In the genomic region with DNA sequence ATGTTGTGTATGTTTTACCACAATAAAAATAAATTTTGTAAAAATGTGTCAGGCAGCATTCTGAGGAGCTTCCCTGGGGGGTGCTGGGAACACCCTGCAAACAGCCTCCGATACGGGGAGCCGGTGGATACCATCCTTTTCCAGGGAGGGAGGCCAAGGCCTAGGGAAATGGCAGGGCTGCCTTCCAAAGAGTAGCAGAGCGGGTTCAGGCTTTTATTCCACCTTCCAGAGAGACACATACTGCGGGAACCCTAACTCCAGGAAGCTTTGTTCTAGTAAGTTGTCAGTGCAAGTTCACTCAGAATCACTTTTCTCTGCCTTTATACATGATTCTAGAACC, we compare ENCODE assay signal across 8 cellular contexts. TPM values are rescaled to one million over a fixed set of nuclear protein-coding genes. Genes with fewer than 3 reads are reported as not detected.
A peak's percentile ranks its signal among the peaks of the same experiment; 100 is the strongest.
DNase-seq lines count a peak whose midpoint lies in the region; TF ChIP-seq lines count a peak whose summit lies in the region.

No MANE protein-coding gene starts in this region.

- DNase-seq in NCI-H2107 treated with DMSO at 0.1 percent for 48 hours (lab: John Stamatoyannopoulos, UW; ENCODE audit: unreplicated experiment) (peak; percentile 52), NCI-H2107 (lab: John Stamatoyannopoulos, UW) (no peak), NB4 (ENCODE audit: low read depth) (peak; percentile 45), smooth muscle cell (lab: John Stamatoyannopoulos, UW; ENCODE audit: unreplicated experiment) (no peak), NCI-H526 treated with DMSO at 0.1 percent for 48 hours (lab: John Stamatoyannopoulos, UW) (no peak), HCEC 1CT (no peak)

- no peaks in the 10 kb centered on the region for H3K27me3 ChIP-seq in smooth muscle cell (ENCODE audit: low read depth)

- H4K20me1 ChIP-seq in smooth muscle cell (ENCODE audit: low read depth): peaks cover 31% of the 10 kb centered on the region

- no peaks in the 10 kb centered on the region for H3K36me3 ChIP-seq in smooth muscle cell (ENCODE audit: low read depth)

- H3F3A ChIP-seq in smooth muscle cell (ENCODE audit: low read depth): peaks cover 14% of the 10 kb centered on the region

- H3K4me3 ChIP-seq in NB4 (ENCODE audit: low read depth, low read length): peak overlapping the region; percentile 73
- H3K4me3 ChIP-seq in iPS-18c (ENCODE audit: insufficient read depth, low read depth, low read length): peak overlapping the region; percentile 81; the same call in 1 of the 2 replicates
- peak overlapping the region; percentile 93 for H3K4me3 ChIP-seq in smooth muscle cell

- H3K27ac ChIP-seq in angular gyrus (ENCODE audit: low read depth, low read length) (peak overlapping the region; percentile 98), smooth muscle cell (ENCODE audit: low read depth) (peak overlapping the region; percentile 99)

- H3K9ac ChIP-seq in smooth muscle cell (ENCODE audit: low read depth): peak overlapping the region; percentile 98

- peak overlapping the region; percentile 91 for H3K4me2 ChIP-seq in smooth muscle cell

- no peaks in the 10 kb centered on the region for H3K9me3 ChIP-seq in iPS-18c (ENCODE audit: control insufficient read depth, insufficient read depth, low read length)
- H3K9me3 ChIP-seq in smooth muscle cell (replicated peaks; ENCODE audit: low read depth): no peaks in the 10 kb centered on the region

- no peak for TF ChIP-seq POLR2A in NB4 (IDR thresholded peaks at IDR 0.05; ENCODE audit: extremely low read depth, insufficient read length)

- peak overlapping the region; percentile 91 for H2AFZ ChIP-seq in smooth muscle cell (ENCODE audit: low read depth)

- 41% methylated on average over 5 of the region's 5 CpGs for WGBS in smooth muscle cell (ENCODE audit: low lambda C conversion rate)

- TF ChIP-seq CTCF in NB4 (IDR thresholded peaks at IDR 0.05; ENCODE audit: low read depth, low read length): no peak
- TF ChIP-seq CTCF in smooth muscle cell (IDR thresholded peaks at IDR 0.05; ENCODE audit: borderline replicate concordance, insufficient read depth, poor library complexity, severe bottlenecking): no peak

- H3K79me2 ChIP-seq in smooth muscle cell (ENCODE audit: low read depth): peaks cover 34% of the 10 kb centered on the region

- H3K4me1 ChIP-seq in smooth muscle cell (ENCODE audit: low read depth): peaks cover 20% of the 10 kb centered on the region

RNA-seq across cellular contexts. Expression of gene TP53BP2, which starts 0.9 kb away (rescaled TPM):
- 28.6 and 30.8 TPM in 2 replicates for total RNA-seq in smooth muscle cell
- polyA plus RNA-seq in smooth muscle cell: 11.8 and 20.2 TPM in 2 replicates

Comparison
In these comparisons a context has a peak if more than half of its experiments do, and no peak if none do; other contexts are left out.
1. DNase-seq: peak in NCI-H2107 treated with DMSO at 0.1 percent for 48 hours (single experiment) and NB4 (single experiment); none in NCI-H2107 (single experiment), smooth muscle cell (single experiment), NCI-H526 treated with DMSO at 0.1 percent for 48 hours (single experiment) and HCEC 1CT (single experiment).
2. Peak in every context shown above with its lines, with median percentiles within 50 percentile points of each other: H3K4me3 ChIP-seq.